Comparison of ENCODE assay signal across 1 cellular context in genomic region chr12:53251477-53252348, GRCh38.
TF ChIP-seq lines count a peak whose summit lies in the region.

No MANE protein-coding gene starts in this region.

TF ChIP-seq in K562, 482 proteins besides CTCF, POLR2A, EP300 and RAD21 (continued from another document and continues in another):
- TF ChIP-seq ATF2 (CRISPR knock-in tag; IDR thresholded peaks at IDR 0.05) (no peak), E2F1 (CRISPR knock-in tag; IDR thresholded peaks at IDR 0.05) (no peak), BRCA1 (IDR thresholded peaks at IDR 0.05) (no peak), BRCA1 (CRISPR knock-in tag; IDR thresholded peaks at IDR 0.05) (no peak), GTF2B (IDR thresholded peaks at IDR 0.05; ENCODE audit: extremely low read depth, insufficient read length) (no peak), DPF2 (IDR thresholded peaks at IDR 0.05) (no peak), CEBPB (tag; IDR thresholded peaks at IDR 0.05) (no peak), RFX5 (IDR thresholded peaks at IDR 0.05; ENCODE audit: low read depth, low read length) (no peak), HNRNPUL1 (IDR thresholded peaks at IDR 0.05; ENCODE audit: low read length) (no peak), TBL1XR1 (IDR thresholded peaks at IDR 0.05; ENCODE audit: low read length in 2 of 2) (no peak), KLF6 (CRISPR knock-in tag; IDR thresholded peaks at IDR 0.05; ENCODE audit: borderline replicate concordance) (no peak), U2AF2 (optimal IDR thresholded peaks at IDR 0.05; ENCODE audit: low read depth, low read length) (no peak), ZNF277 (CRISPR knock-in tag; IDR thresholded peaks at IDR 0.05; ENCODE audit: borderline replicate concordance) (no peak), MAFG (tag; conservative IDR thresholded peaks at IDR 0.05) (no peak), KAT7 (CRISPR knock-in tag; IDR thresholded peaks at IDR 0.05; ENCODE audit: borderline replicate concordance) (no peak), ATF1 (CRISPR knock-in tag; IDR thresholded peaks at IDR 0.05) (no peak), ATF1 (tag; IDR thresholded peaks at IDR 0.05) (no peak), RBBP5 (IDR thresholded peaks at IDR 0.05; ENCODE audit: borderline replicate concordance, insufficient read depth, low read length, poor library complexity, severe bottlenecking) (peak; percentile 85), ZNF764 (CRISPR knock-in tag; IDR thresholded peaks at IDR 0.05; ENCODE audit: low read depth) (peak; percentile 70), ZNF583 (CRISPR knock-in tag; IDR thresholded peaks at IDR 0.05) (no peak), SREBF1 (IDR thresholded peaks at IDR 0.05; ENCODE audit: borderline replicate concordance, low read depth, low read length) (no peak), GMEB1 (CRISPR knock-in tag; IDR thresholded peaks at IDR 0.05) (no peak), VEZF1 (CRISPR knock-in tag; IDR thresholded peaks at IDR 0.05) (peak; percentile 93), ZNF280B (CRISPR knock-in tag; IDR thresholded peaks at IDR 0.05) (no peak), DACH1 (IDR thresholded peaks at IDR 0.05; ENCODE audit: partially characterized antibody) (peak; percentile 50), NONO (IDR thresholded peaks at IDR 0.05; ENCODE audit: low read depth in 2 of 2, low read length in 1 of 2) (peak in 1 of 2 experiments; percentile 71; a peak in 2 of 4 replicates), ZC3H4 (CRISPR knock-in tag; IDR thresholded peaks at IDR 0.05; ENCODE audit: borderline replicate concordance) (no peak), TEAD2 (tag; IDR thresholded peaks at IDR 0.05) (no peak), ZEB2 (IDR thresholded peaks at IDR 0.05) (no peak), ZNF354B (CRISPR knock-in tag; IDR thresholded peaks at IDR 0.05) (no peak), TFAP4 (CRISPR knock-in tag; IDR thresholded peaks at IDR 0.05; ENCODE audit: borderline replicate concordance) (peak; percentile 93), ZBTB7A (IDR thresholded peaks at IDR 0.05; ENCODE audit: borderline replicate concordance, control insufficient read depth, low read depth, low read length) (0 out of 2 replicates have a peak, but pooled peaks have one; percentile 45), KLF10 (CRISPR knock-in tag; IDR thresholded peaks at IDR 0.05) (no peak), FUS (optimal IDR thresholded peaks at IDR 0.05; ENCODE audit: low read depth, low read length) (no peak), ETS1 (conservative IDR thresholded peaks at IDR 0.05; ENCODE audit: control insufficient read depth, low read depth, low read length) (peak; percentile 92), PATZ1 (CRISPR knock-in tag; IDR thresholded peaks at IDR 0.05; ENCODE audit: borderline replicate concordance) (no peak), CBFA2T3 (IDR thresholded peaks at IDR 0.05) (no peak), KAT2B (IDR thresholded peaks at IDR 0.05; ENCODE audit: low read depth, low read length) (no peak), RBM22 (IDR thresholded peaks at IDR 0.05; ENCODE audit: low read depth, low read length, poor library complexity, severe bottlenecking) (no peak), PHTF2 (CRISPR knock-in tag; IDR thresholded peaks at IDR 0.05) (no peak), PHF20 (IDR thresholded peaks at IDR 0.05; ENCODE audit: partially characterized antibody) (peak; percentile 98), ZNF780A (CRISPR knock-in tag; IDR thresholded peaks at IDR 0.05) (no peak), FOXK2 (conservative IDR thresholded peaks at IDR 0.05 in 1 of 2, IDR thresholded peaks at IDR 0.05 in 1 of 2; ENCODE audit: low read depth in 2 of 2) (peak; percentile 19 to 42; a peak in 1 of 4 replicates), USF1 (CRISPR knock-in tag; IDR thresholded peaks at IDR 0.05) (peak; percentile 88), TFE3 (CRISPR knock-in tag; IDR thresholded peaks at IDR 0.05) (peak; percentile 97), POLR2G (IDR thresholded peaks at IDR 0.05; ENCODE audit: low read depth, low read length) (peak; percentile 92), SRF (CRISPR knock-in tag; IDR thresholded peaks at IDR 0.05) (no peak), HMGN3 (IDR thresholded peaks at IDR 0.05; ENCODE audit: borderline replicate concordance, extremely low read depth, insufficient read length, low read depth, low read length) (peak; percentile 70), DDX20 (tag; IDR thresholded peaks at IDR 0.05; ENCODE audit: low read depth) (no peak), ZNF431 (CRISPR knock-in tag; IDR thresholded peaks at IDR 0.05) (no peak), NELFE (IDR thresholded peaks at IDR 0.05; ENCODE audit: insufficient read depth, insufficient read length) (no peak), SMAD2 (IDR thresholded peaks at IDR 0.05; ENCODE audit: low read depth, low read length) (no peak), TBP (optimal IDR thresholded peaks at IDR 0.05; ENCODE audit: low read depth, low read length) (peak; percentile 55), ILK (tag; IDR thresholded peaks at IDR 0.05; ENCODE audit: borderline replicate concordance, low read depth) (no peak), TOE1 (IDR thresholded peaks at IDR 0.05; ENCODE audit: borderline replicate concordance) (peak; percentile 94), TOE1 (CRISPR knock-in tag; IDR thresholded peaks at IDR 0.05; ENCODE audit: borderline replicate concordance, low read depth) (no peak), ZNF778 (CRISPR knock-in tag; IDR thresholded peaks at IDR 0.05) (no peak)
